Comparison of ENCODE assay signal across 1 cellular context in the genomic region with DNA sequence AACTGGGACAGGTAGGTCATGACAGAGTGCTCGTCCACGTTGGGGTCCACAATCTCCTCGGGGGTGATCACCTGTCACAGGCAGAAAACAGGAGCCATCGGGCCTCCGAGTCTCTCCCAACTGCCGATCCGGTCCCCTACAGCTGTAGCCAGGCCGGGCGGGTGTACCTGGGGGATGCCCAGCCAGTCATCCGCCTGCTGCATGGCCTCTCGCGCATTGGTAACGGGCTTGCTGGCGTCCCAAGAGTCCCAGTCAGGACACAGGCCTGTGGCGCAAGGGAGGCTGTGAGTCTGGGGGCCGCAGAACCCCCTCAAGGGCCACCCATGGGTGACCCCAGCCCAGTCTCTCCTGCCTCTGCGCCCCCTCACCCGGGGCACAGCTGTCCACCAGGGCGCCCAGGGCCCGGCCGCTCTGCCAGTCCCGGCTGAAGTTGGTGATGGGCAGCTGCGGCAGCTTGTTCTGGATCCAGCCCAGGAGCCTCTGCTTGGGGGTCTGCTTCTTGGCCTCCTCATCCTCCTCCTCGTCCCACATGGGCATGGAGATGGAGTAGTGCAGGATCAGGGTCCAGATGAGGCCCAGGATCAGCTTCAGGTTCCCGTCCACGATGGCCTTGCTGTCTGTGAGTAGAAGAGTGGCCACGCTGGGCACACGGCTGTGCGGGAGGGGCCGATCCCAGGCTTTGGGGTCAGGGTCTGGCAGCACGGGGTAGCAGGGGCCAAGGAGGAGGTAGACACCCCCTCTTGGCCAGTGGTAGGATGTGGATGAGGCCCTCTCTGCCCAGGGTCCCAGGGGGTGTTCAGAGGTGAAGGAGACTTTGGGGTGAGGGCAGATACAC.
TF ChIP-seq lines count a peak whose summit lies in the region.

No MANE protein-coding gene starts in this region.

TF ChIP-seq in A549, 52 proteins besides CTCF, POLR2A, EP300 and RAD21 (continued from another document):
- TF ChIP-seq REST (IDR thresholded peaks at IDR 0.05): no peak
- TF ChIP-seq TFCP2L1 (CRISPR knock-in tag; IDR thresholded peaks at IDR 0.05): no peak
- TF ChIP-seq CHD4 (IDR thresholded peaks at IDR 0.05; ENCODE audit: borderline replicate concordance): no peak
- TF ChIP-seq FOSL2 (IDR thresholded peaks at IDR 0.05): no peak
- no peak for TF ChIP-seq FOSL2 (CRISPR knock-in tag; IDR thresholded peaks at IDR 0.05)
- no peak for TF ChIP-seq MAFK (IDR thresholded peaks at IDR 0.05; ENCODE audit: partially characterized antibody)
